In genomic region chr7:8443871-8444756, GRCh38 we compare ENCODE assay signal across 14 cellular contexts. TPM values are rescaled to one million over a fixed set of nuclear protein-coding genes. Genes with fewer than 3 reads are reported as not detected.
DNase-seq lines count a peak whose midpoint lies in the region; TF ChIP-seq lines count a peak whose summit lies in the region.
"Had no signal": no experiment of that assay in that cellular context is flagged by ENCODE, and none has a peak within 500 bp of the region (broad histone marks: within the 10 kb centered on the region; RNA-seq: fewer than 3 reads in every experiment).

No MANE protein-coding gene starts in this region.

- 15 to 19% (median 18%) methylated on average over 40 of the region's 40 CpGs for WGBS in ovary, 3 donors

- H3K9me3 Mint-ChIP-seq in activated CD4-positive, alpha-beta memory T cell treated with anti-CD3 and anti-CD28 coated beads for 36 hours = peaks cover 5% of the 10 kb centered on the region

- H3K36me3 ChIP-seq in HUES48 (ENCODE audit: control insufficient read depth, insufficient read depth, low read length) (no peaks in the 10 kb centered on the region), ovary (no peaks in the 10 kb centered on the region)
- no peaks in the 10 kb centered on the region for H3K36me3 ChIP-seq in effector memory CD4-positive, alpha-beta T cell (ENCODE audit: control insufficient read depth, insufficient read depth, low read length)
- H3K36me3 ChIP-seq: stomach had no signal

- intact Hi-C loops in ovary (cut with DNase I) = no loop called here
- intact Hi-C loops in activated CD4-positive, alpha-beta memory T cell treated with anti-CD3 and anti-CD28 coated beads for 36 hours (cut with micrococcal nuclease) = no loop called here
- intact Hi-C loops in posterior vena cava (cut with DNase I) = no loop called here

- DNase-seq in DMS153 treated with DMSO at 0.1 percent for 48 hours (lab: John Stamatoyannopoulos, UW; ENCODE audit: unreplicated experiment) = peak; percentile 82
- peak; percentile 7 for DNase-seq in dermis blood vessel endothelial cell
- peak; percentile 46 for DNase-seq in mucosa of gallbladder (ENCODE audit: low spot score)
- DNase-seq in effector memory CD4-positive, alpha-beta T cell = no peak
- DNase-seq in ovary = no peak
- no peak for DNase-seq in activated CD4-positive, alpha-beta memory T cell treated with anti-CD3 and anti-CD28 coated beads for 36 hours
- no peak for DNase-seq in posterior vena cava (ENCODE audit: low spot score)
- DNase-seq: cortex of kidney; GF-D8; kidney glomerular epithelial cell; NCI-H1048; stimulated activated CD4-positive, alpha-beta T cell treated with anti-CD3 and anti-CD28 coated beads, Interleukin-12 subunit alpha, Interleukin-12 subunit beta, amount 100 ng/mL, for 4 hours; stomach had no signal

- H3K9me3 ChIP-seq in HUES48 (ENCODE audit: control insufficient read depth, insufficient read depth, low read length) = no peaks in the 10 kb centered on the region
- H3K9me3 ChIP-seq in effector memory CD4-positive, alpha-beta T cell (ENCODE audit: control insufficient read depth, low read length) = no peaks in the 10 kb centered on the region
- peaks cover 0 to 10% of the 10 kb centered on the region in 2 donors for H3K9me3 ChIP-seq in ovary

- H3K4me1 ChIP-seq in HUES48 (ENCODE audit: control insufficient read depth, insufficient read depth, low read length) (peaks cover 14% of the 10 kb centered on the region; the same call in 1 of the 2 replicates), ovary (ENCODE audit: insufficient read depth) (no peaks in the 10 kb centered on the region)
- no peaks in the 10 kb centered on the region for H3K4me1 ChIP-seq in effector memory CD4-positive, alpha-beta T cell (ENCODE audit: control insufficient read depth, insufficient read depth, low read length, poor library complexity, severe bottlenecking)

- H3K27me3 Mint-ChIP-seq in activated CD4-positive, alpha-beta memory T cell treated with anti-CD3 and anti-CD28 coated beads for 36 hours = peaks cover 52% of the 10 kb centered on the region

- no peak for TF ChIP-seq CTCF in ovary (IDR thresholded peaks at IDR 0.05)

- H3K27ac ChIP-seq in HUES48 (ENCODE audit: low read depth, low read length) = no peak overlapping the region
- no peak overlapping the region for H3K27ac ChIP-seq in effector memory CD4-positive, alpha-beta T cell (ENCODE audit: insufficient read depth, low read length, poor library complexity, severe bottlenecking)
- no peak overlapping the region for H3K27ac ChIP-seq in ovary
- H3K27ac ChIP-seq: stomach had no signal

- CTCF ChIA-PET in activated CD4-positive, alpha-beta memory T cell treated with anti-CD3 and anti-CD28 coated beads for 36 hours (lab: Charles Lee) = interaction anchor here (1.3 kb wide), 2 partner anchors 23 to 38 kb away, joined by 3 to 4 read pairs; no protein-coding TSS in a partner anchor

- peaks cover 12% of the 10 kb centered on the region for H3K36me3 Mint-ChIP-seq in activated CD4-positive, alpha-beta memory T cell treated with anti-CD3 and anti-CD28 coated beads for 36 hours

- H3K4me3 ChIP-seq in HUES48 (ENCODE audit: low read depth, low read length) (peak overlapping the region; percentile 69), ovary (no peak overlapping the region)
- H3K4me3 ChIP-seq in effector memory CD4-positive, alpha-beta T cell (ENCODE audit: insufficient read depth, low read depth, low read length, poor library complexity, severe bottlenecking) = no peak overlapping the region

- peaks cover 5% of the 10 kb centered on the region for H3K4me1 Mint-ChIP-seq in activated CD4-positive, alpha-beta memory T cell treated with anti-CD3 and anti-CD28 coated beads for 36 hours (ENCODE audit: low read depth)

- no peak for TF ChIP-seq POLR2A in ovary (IDR thresholded peaks at IDR 0.05)

- POLR2A ChIA-PET in activated CD4-positive, alpha-beta memory T cell treated with anti-CD3 and anti-CD28 coated beads for 36 hours (lab: Charles Lee) = no interaction called here

- H3K9ac ChIP-seq in HUES48 (ENCODE audit: low read depth, low read length) = no peak overlapping the region

- TF ChIP-seq EP300 in ovary (IDR thresholded peaks at IDR 0.05) = no peak

- peaks cover 66% of the 10 kb centered on the region for H3K27me3 ChIP-seq in HUES48 (ENCODE audit: control insufficient read depth, insufficient read depth, low read length)
- peaks cover 41% of the 10 kb centered on the region for H3K27me3 ChIP-seq in effector memory CD4-positive, alpha-beta T cell (replicated peaks; ENCODE audit: control insufficient read depth, insufficient read depth, low read length, poor library complexity, severe bottlenecking)
- no peaks in the 10 kb centered on the region for H3K27me3 ChIP-seq in ovary

- H3K4me3 Mint-ChIP-seq in activated CD4-positive, alpha-beta memory T cell treated with anti-CD3 and anti-CD28 coated beads for 36 hours = no peak overlapping the region

- no peak overlapping the region for H3K27ac Mint-ChIP-seq in activated CD4-positive, alpha-beta memory T cell treated with anti-CD3 and anti-CD28 coated beads for 36 hours

RNA-seq across cellular contexts. Expression of gene NXPH1, which starts 10.7 kb away (rescaled TPM):
- not detected in 2 replicates for total RNA-seq in dermis blood vessel endothelial cell
- 0.95 TPM for total RNA-seq in mucosa of gallbladder
- not detected for total RNA-seq in ovary
- polyA plus RNA-seq in ovary = under 1 TPM; 0.05 to 0.12 TPM
- not detected for total RNA-seq in activated CD4-positive, alpha-beta memory T cell treated with anti-CD3 and anti-CD28 coated beads for 36 hours
- not detected for total RNA-seq in posterior vena cava
- polyA plus RNA-seq: stomach had no signal

Comparison
In these comparisons a context has a peak if more than half of its experiments do, and no peak if none do; other contexts are left out.
1. DNase-seq: peak in DMS153 treated with DMSO at 0.1 percent for 48 hours (single experiment), dermis blood vessel endothelial cell (single experiment) and mucosa of gallbladder (single experiment); none in effector memory CD4-positive, alpha-beta T cell (0 of 3), ovary (0 of 5), activated CD4-positive, alpha-beta memory T cell treated with anti-CD3 and anti-CD28 coated beads for 36 hours (single experiment) and posterior vena cava (single experiment).